ENCODE assay signal across 25 cellular contexts in genomic region chr3:157871838-157872497, GRCh38.
"Had no signal": no experiment of that assay in that cellular context is flagged by ENCODE, and none has a peak within 500 bp of the region (broad histone marks: within the 10 kb centered on the region; RNA-seq: fewer than 3 reads in every experiment).

No MANE protein-coding gene starts in this region.

- H3K27me3 ChIP-seq: brain microvascular endothelial cell, cardiac muscle cell had no signal

- H3K4me3 Mint-ChIP-seq: activated B cell treated with CpG ODN at 0.5 μM for 24 hours; activated CD4-positive, alpha-beta T cell treated with anti-CD3 and anti-CD28 coated beads, Interleukin-2, amount 10 ng/mL, durations not matched to agents 24 days and 14 days; activated CD8-positive, alpha-beta memory T cell treated with anti-CD3 and anti-CD28 coated beads, Interleukin-2, amount 10 ng/mL, durations not matched to agents 7 days and 5 days; activated naive CD4-positive, alpha-beta T cell treated with anti-CD3 and anti-CD28 coated beads for 36 hours; activated naive CD8-positive, alpha-beta T cell; activated T-cell treated with anti-CD3 and anti-CD28 coated beads, Interleukin-2, amount 50 U/mL, for 24 hours; IgD-negative memory B cell; T-cell had no signal

- H3K4me3 ChIP-seq: cardiac muscle cell had no signal

- H3K36me3 ChIP-seq: brain microvascular endothelial cell, cardiac muscle cell had no signal

- DNase-seq: activated B cell treated with CpG ODN at 0.5 μM for 24 hours; activated CD4-positive, alpha-beta T cell treated with anti-CD3 and anti-CD28 coated beads for 1 hour; activated CD4-positive, alpha-beta T cell treated with anti-CD3 and anti-CD28 coated beads, Interleukin-2, amount 10 ng/mL, durations not matched to agents 24 days and 14 days; activated CD4-positive, alpha-beta T cell treated with anti-CD3 and anti-CD28 coated beads, Interleukin-2, amount 50 U/mL, for 48 hours; activated CD8-positive, alpha-beta memory T cell treated with anti-CD3 and anti-CD28 coated beads, Interleukin-2, amount 10 ng/mL, durations not matched to agents 7 days and 5 days; activated gamma-delta T cell; activated naive CD4-positive, alpha-beta T cell treated with anti-CD3 and anti-CD28 coated beads for 36 hours; activated T-cell treated with anti-CD3 and anti-CD28 coated beads, Interleukin-2, amount 50 U/mL, for 24 hours; brain microvascular endothelial cell; NCI-H1092; NCI-H1436; NCI-H187 treated with DMSO at 0.1 percent for 48 hours; NCI-H2081 treated with DMSO at 0.1 percent for 48 hours; NCI-H226; NCI-H526; NCI-H774; NK-92 treated with Interleukin-12 subunit alpha and Interleukin-12 subunit beta, amount 100 ng/mL, for 24 hours; SIG-M5; T-cell; T-helper 2 cell; T1000 had no signal

- ATAC-seq: activated CD8-positive, alpha-beta memory T cell treated with anti-CD3 and anti-CD28 coated beads, Interleukin-2, amount 10 ng/mL, durations not matched to agents 7 days and 5 days; T-cell had no signal

- H3K4me2 ChIP-seq: KMS-11 had no signal

- H3K4me1 Mint-ChIP-seq: activated B cell treated with CpG ODN at 0.5 μM for 24 hours; activated CD4-positive, alpha-beta T cell treated with anti-CD3 and anti-CD28 coated beads, Interleukin-2, amount 10 ng/mL, durations not matched to agents 24 days and 14 days; activated CD8-positive, alpha-beta memory T cell treated with anti-CD3 and anti-CD28 coated beads, Interleukin-2, amount 10 ng/mL, durations not matched to agents 7 days and 5 days; IgD-negative memory B cell; T-cell had no signal

- H3K27me3 Mint-ChIP-seq: activated B cell treated with CpG ODN at 0.5 μM for 24 hours; activated CD4-positive, alpha-beta T cell treated with anti-CD3 and anti-CD28 coated beads, Interleukin-2, amount 10 ng/mL, durations not matched to agents 24 days and 14 days; activated CD8-positive, alpha-beta memory T cell treated with anti-CD3 and anti-CD28 coated beads, Interleukin-2, amount 10 ng/mL, durations not matched to agents 7 days and 5 days; activated naive CD8-positive, alpha-beta T cell; activated T-cell treated with anti-CD3 and anti-CD28 coated beads, Interleukin-2, amount 50 U/mL, for 24 hours; IgD-negative memory B cell; T-cell had no signal

- H3K27ac Mint-ChIP-seq: activated B cell treated with CpG ODN at 0.5 μM for 24 hours; activated CD4-positive, alpha-beta T cell treated with anti-CD3 and anti-CD28 coated beads, Interleukin-2, amount 10 ng/mL, durations not matched to agents 24 days and 14 days; activated CD8-positive, alpha-beta memory T cell treated with anti-CD3 and anti-CD28 coated beads, Interleukin-2, amount 10 ng/mL, durations not matched to agents 7 days and 5 days; activated naive CD4-positive, alpha-beta T cell treated with anti-CD3 and anti-CD28 coated beads for 36 hours; activated naive CD8-positive, alpha-beta T cell; activated T-cell treated with anti-CD3 and anti-CD28 coated beads, Interleukin-2, amount 50 U/mL, for 24 hours; IgD-negative memory B cell; T-cell had no signal

- H3K9ac ChIP-seq: KMS-11 had no signal

- H3K27ac ChIP-seq: brain microvascular endothelial cell, cardiac muscle cell, KMS-11 had no signal

- H3K9me3 Mint-ChIP-seq: activated B cell treated with CpG ODN at 0.5 μM for 24 hours; activated CD4-positive, alpha-beta T cell treated with anti-CD3 and anti-CD28 coated beads, Interleukin-2, amount 10 ng/mL, durations not matched to agents 24 days and 14 days; activated naive CD4-positive, alpha-beta T cell treated with anti-CD3 and anti-CD28 coated beads for 36 hours; activated T-cell treated with anti-CD3 and anti-CD28 coated beads, Interleukin-2, amount 50 U/mL, for 24 hours; IgD-negative memory B cell; T-cell had no signal

- H3K36me3 Mint-ChIP-seq: activated CD8-positive, alpha-beta memory T cell treated with anti-CD3 and anti-CD28 coated beads, Interleukin-2, amount 10 ng/mL, durations not matched to agents 7 days and 5 days; activated naive CD8-positive, alpha-beta T cell; IgD-negative memory B cell; T-cell had no signal
